In genomic region chr12:54349031-54349430, GRCh38 we compare ENCODE assay signal across 25 cellular contexts. TPM values are rescaled to one million over a fixed set of nuclear protein-coding genes. Genes with fewer than 3 reads are reported as not detected.
A peak's percentile ranks its signal among the peaks of the same experiment; 100 is the strongest.
DNase-seq lines count a peak whose midpoint lies in the region; ATAC-seq and TF ChIP-seq lines count a peak whose summit lies in the region.
"Had no signal": no experiment of that assay in that cellular context is flagged by ENCODE, and none has a peak within 500 bp of the region (broad histone marks: within the 10 kb centered on the region; RNA-seq: fewer than 3 reads in every experiment).

No MANE protein-coding gene starts in this region.

- H3K36me3 ChIP-seq in WERI-Rb-1 = peaks cover 40% of the 10 kb centered on the region
- H3K36me3 ChIP-seq in parathyroid adenoma (ENCODE audit: control insufficient read depth, insufficient read depth, low read length) = no peaks in the 10 kb centered on the region
- H3K36me3 ChIP-seq in tibial artery = peaks cover 64 to 77% (median 72%) of the 10 kb centered on the region in 3 donors

- H3K27ac ChIP-seq in WERI-Rb-1 (peak overlapping the region; percentile 89), caudate nucleus (ENCODE audit: low read depth, low read length) (peak overlapping the region; percentile 50), parathyroid adenoma (peak overlapping the region; percentile 85), tibial artery (no peak overlapping the region)
- H3K27ac ChIP-seq: BLaER1, HL-60, PC-9, SJCRH30 had no signal

- no peaks in the 10 kb centered on the region for H3K9me3 ChIP-seq in WERI-Rb-1 (ENCODE audit: severe bottlenecking)
- H3K9me3 ChIP-seq in parathyroid adenoma (ENCODE audit: control insufficient read depth, low read length) = no peaks in the 10 kb centered on the region
- no peaks in the 10 kb centered on the region for H3K9me3 ChIP-seq in tibial artery
- H3K9me3 ChIP-seq: BLaER1, SJCRH30 had no signal

- H3K9ac ChIP-seq in parathyroid adenoma = no peak overlapping the region
- H3K9ac ChIP-seq: BLaER1 had no signal

- no peak for TF ChIP-seq CTCF in WERI-Rb-1 (IDR thresholded peaks at IDR 0.05; ENCODE audit: low read depth, low read length)
- TF ChIP-seq CTCF in mesothelial cell of epicardium (IDR thresholded peaks at IDR 0.05; ENCODE audit: unreplicated experiment) = no peak
- TF ChIP-seq CTCF in parathyroid adenoma (IDR thresholded peaks at IDR 0.05) = no peak
- no peak for TF ChIP-seq CTCF in tibial artery (IDR thresholded peaks at IDR 0.05)

- no peaks in the 10 kb centered on the region for H3K79me2 ChIP-seq in parathyroid adenoma

- H3K4me2 ChIP-seq in parathyroid adenoma (ENCODE audit: low read length) = no peak overlapping the region
- H3K4me2 ChIP-seq: BLaER1, PC-9 had no signal

- H3K27me3 Mint-ChIP-seq in mesothelial cell of epicardium (ENCODE audit: low read depth) = no peaks in the 10 kb centered on the region
- H3K27me3 Mint-ChIP-seq: CD4-positive, CD25-positive, alpha-beta regulatory T cell had no signal

- H3K36me3 Mint-ChIP-seq in mesothelial cell of epicardium = peaks cover 23% of the 10 kb centered on the region

- no peak overlapping the region for H2AFZ ChIP-seq in parathyroid adenoma
- H2AFZ ChIP-seq: PC-9 had no signal

- H3K9me3 Mint-ChIP-seq in mesothelial cell of epicardium = no peaks in the 10 kb centered on the region
- H3K9me3 Mint-ChIP-seq: CD4-positive, CD25-positive, alpha-beta regulatory T cell had no signal

- DNase-seq in WERI-Rb-1 (peak; percentile 76), caudate nucleus (lab: John Stamatoyannopoulos, UW) (peak in 7 of 61 donors; percentile 4 to 63 (median 21)), mesothelial cell of epicardium (ENCODE audit: low spot score in 2 of 2, unreplicated experiment in 2 of 2) (no peak), UCSD-AML1 (lab: John Stamatoyannopoulos, UW; ENCODE audit: unreplicated experiment) (no peak), HT-29 (ENCODE audit: low spot score) (no peak), tibial artery (no peak)
- DNase-seq: CD4-positive, CD25-positive, alpha-beta regulatory T cell; DMS153; DND-41; Karpas-422; NCI-H1092 treated with DMSO at 0.1 percent for 48 hours; NCI-H1436; NCI-H187 treated with DMSO at 0.1 percent for 48 hours; NCI-H446; NCI-H524 treated with DMSO at 0.1 percent for 48 hours; NCI-H774; PC-9; SJCRH30 had no signal

- no peaks in the 10 kb centered on the region for H3K27me3 ChIP-seq in WERI-Rb-1 (ENCODE audit: insufficient read depth, low read depth, severe bottlenecking)
- H3K27me3 ChIP-seq in parathyroid adenoma (ENCODE audit: control insufficient read depth, insufficient read depth, low read length) = no peaks in the 10 kb centered on the region
- H3K27me3 ChIP-seq in tibial artery = no peaks in the 10 kb centered on the region
- H3K27me3 ChIP-seq: BLaER1, SJCRH30 had no signal

- H3K4me3 Mint-ChIP-seq in mesothelial cell of epicardium = no peak overlapping the region
- H3K4me3 Mint-ChIP-seq: CD4-positive, CD25-positive, alpha-beta regulatory T cell had no signal

- intact Hi-C loops in tibial artery (cut with DNase I; ENCODE audit: low total_unique reads) = loop anchor here (5.0 kb wide), 1 partner anchor 102 kb away; no protein-coding TSS in a partner anchor

- peak overlapping the region; percentile 99 for H3K27ac Mint-ChIP-seq in mesothelial cell of epicardium

- peaks cover 51% of the 10 kb centered on the region for H3K4me1 Mint-ChIP-seq in mesothelial cell of epicardium

- ATAC-seq in GM21723 (IDR thresholded peaks at IDR 0.05; ENCODE audit: unreplicated experiment) = no peak
- ATAC-seq: HCT116, Right ventricle myocardium inferior had no signal

- H3K4me3 ChIP-seq in WERI-Rb-1 (ENCODE audit: low read depth, low read length) = no peak overlapping the region
- H3K4me3 ChIP-seq in parathyroid adenoma (ENCODE audit: low read depth, low read length) = no peak overlapping the region
- H3K4me3 ChIP-seq in tibial artery = no peak overlapping the region
- H3K4me3 ChIP-seq: BLaER1, PC-9, SJCRH30 had no signal

- H3K4me1 ChIP-seq in parathyroid adenoma (peaks cover 42% of the 10 kb centered on the region), tibial artery (peaks cover 0 to 22% (median 15%) of the 10 kb centered on the region in 4 donors)

RNA-seq across cellular contexts. Expression of gene GPR84, which starts 15.3 kb away (rescaled TPM):
- total RNA-seq in mesothelial cell of epicardium = 0.18 to 0.32 TPM (median 0.24 TPM) in 3 replicates
- total RNA-seq in HT-29 (2014; rRNA removed; shearing (Covaris generic)) = not detected in 2 replicates
- total RNA-seq: CD4-positive, CD25-positive, alpha-beta regulatory T cell; H4; PC-9; SJCRH30 had no signal

RNA-seq across cellular contexts. Expression of gene COPZ1, which starts 24.1 kb away (rescaled TPM):
- 137 to 145 TPM (median 143 TPM) in 3 replicates for total RNA-seq in mesothelial cell of epicardium
- 83.7 and 89.9 TPM in 2 replicates for total RNA-seq in HT-29 (2014; rRNA removed; shearing (Covaris generic))

RNA-seq across cellular contexts. Expression of gene ZNF385A, which starts 35.5 kb away (rescaled TPM):
- total RNA-seq in mesothelial cell of epicardium = 30.5 to 35.4 TPM (median 34.2 TPM) in 3 replicates
- 0.10 and 1.3 TPM in 2 replicates for total RNA-seq in HT-29 (2014; rRNA removed; shearing (Covaris generic))

RNA-seq across cellular contexts. Expression of gene NFE2, which starts 48.2 kb away (rescaled TPM):
- 0.45 to 0.75 TPM (median 0.47 TPM) in 3 replicates for total RNA-seq in mesothelial cell of epicardium
- 0.20 TPM in 1 of 2 replicates, not detected in the other for total RNA-seq in HT-29 (2014; rRNA removed; shearing (Covaris generic))
- total RNA-seq: SJCRH30 had no signal

Comparison
In these comparisons a context has a peak if more than half of its experiments do, and no peak if none do; other contexts are left out.
1. H3K27ac ChIP-seq: peak in WERI-Rb-1 (single experiment), caudate nucleus (single experiment) and parathyroid adenoma (single experiment); none in tibial artery (0 of 2).
2. RNA of gene ZNF385A, which starts 35.5 kb away (total RNA-seq): 30.5 to 35.4 TPM in mesothelial cell of epicardium; 0.10 to 1.3 TPM in HT-29; every median in the first group is over 10 times any median in the second.